Comparison of ENCODE assay signal across 15 cellular contexts in the genomic region with DNA sequence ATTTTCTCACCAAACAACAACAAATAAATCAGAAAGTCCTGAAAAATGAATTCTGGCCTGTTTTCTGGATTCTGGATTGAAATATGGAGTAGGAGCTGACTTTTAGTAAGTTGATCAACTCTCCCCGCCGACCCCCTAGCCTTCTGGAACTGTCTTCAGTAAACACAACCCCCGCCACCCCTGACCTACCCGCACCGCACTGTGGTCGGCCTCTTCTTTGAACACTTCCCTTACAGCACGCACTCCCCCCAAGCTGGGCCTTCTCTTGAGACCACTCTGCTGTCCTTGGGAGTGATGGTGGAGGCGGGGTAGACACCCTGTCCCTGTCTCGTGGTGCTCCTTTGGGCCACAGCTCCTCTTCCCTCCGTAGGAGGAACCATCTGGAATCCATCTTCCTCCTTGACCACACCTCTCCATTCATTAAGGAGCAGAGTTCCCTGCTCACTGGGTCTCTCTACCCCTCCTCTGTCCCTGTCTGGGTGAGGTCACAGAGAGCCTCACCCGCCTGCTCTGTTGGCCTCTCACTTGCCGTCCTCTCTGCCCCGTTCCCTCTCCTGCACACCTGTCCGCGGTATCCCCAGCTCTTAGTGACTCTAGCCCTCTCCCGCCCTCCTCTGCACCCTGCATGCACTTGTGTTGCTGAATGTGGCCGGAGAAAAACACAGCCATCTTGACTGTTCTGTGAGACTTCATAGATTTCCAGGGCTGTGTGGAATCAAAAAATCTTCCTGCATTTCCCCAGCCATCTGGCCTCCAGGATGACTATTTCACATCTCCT. TPM values are rescaled to one million over a fixed set of nuclear protein-coding genes. Genes with fewer than 3 reads are reported as not detected.
DNase-seq lines count a peak whose midpoint lies in the region; ATAC-seq, FAIRE-seq and TF ChIP-seq lines count a peak whose summit lies in the region.
"Had no signal": no experiment of that assay in that cellular context is flagged by ENCODE, and none has a peak within 500 bp of the region (broad histone marks: within the 10 kb centered on the region; RNA-seq: fewer than 3 reads in every experiment).

No MANE protein-coding gene starts in this region.

- H3K27ac ChIP-seq in coronary artery (peak overlapping the region; percentile 48 to 60), thoracic aorta (peak overlapping the region; percentile 54 to 93), colonic mucosa (no peak overlapping the region)
- H3K27ac ChIP-seq: stomach had no signal

- H3K36me3 ChIP-seq in thoracic aorta: no peaks in the 10 kb centered on the region
- H3K36me3 ChIP-seq in colonic mucosa: no peaks in the 10 kb centered on the region
- H3K36me3 ChIP-seq: ovary, stomach had no signal

- peaks cover 90% of the 10 kb centered on the region for H3K4me1 Mint-ChIP-seq in nephron progenitor cell

- H3K27me3 Mint-ChIP-seq in nephron progenitor cell (ENCODE audit: low read depth, poor library complexity): peaks cover 6% of the 10 kb centered on the region
- H3K27me3 Mint-ChIP-seq: activated naive CD8-positive, alpha-beta T cell had no signal

- H3K36me3 Mint-ChIP-seq in nephron progenitor cell (ENCODE audit: low read depth): no peaks in the 10 kb centered on the region

- H3K9me3 Mint-ChIP-seq in nephron progenitor cell: peaks cover 8% of the 10 kb centered on the region

- H3K4me1 ChIP-seq in thoracic aorta (ENCODE audit: control insufficient read depth in 1 of 2, low read depth in 2 of 2): peaks cover 28 to 63% of the 10 kb centered on the region in 2 donors
- peaks cover 25% of the 10 kb centered on the region for H3K4me1 ChIP-seq in colonic mucosa

- FAIRE-seq in HTR-8/SVneo (lab: Jason Lieb, UNC): no peak

- H3K9ac ChIP-seq in colonic mucosa (ENCODE audit: low read depth in 2 of 2, low read length in 2 of 2): no peak overlapping the region

- peak; percentile 39 for DNase-seq in NCI-H69 (lab: John Stamatoyannopoulos, UW)
- DNase-seq in coronary artery (ENCODE audit: low spot score): no peak
- DNase-seq in nephron progenitor cell: no peak
- DNase-seq in thoracic aorta (ENCODE audit: low spot score): no peak
- no peak for DNase-seq in HTR-8/SVneo (ENCODE audit: insufficient read length, low spot score)
- DNase-seq in nucleus accumbens (lab: John Stamatoyannopoulos, UW): no peak
- DNase-seq in colonic mucosa: no peak
- DNase-seq: activated CD4-positive, alpha-beta T cell treated with anti-CD3 and anti-CD28 coated beads for 4 hours; cerebellar nuclear complex; midbrain; NCI-H146; stomach; T1000 had no signal

- H3K9me3 ChIP-seq in thoracic aorta (no peaks in the 10 kb centered on the region), colonic mucosa (no peaks in the 10 kb centered on the region)
- H3K9me3 ChIP-seq: ovary, stomach had no signal

- H3K4me3 ChIP-seq in coronary artery: no peak overlapping the region
- no peak overlapping the region for H3K4me3 ChIP-seq in thoracic aorta
- no peak overlapping the region for H3K4me3 ChIP-seq in colonic mucosa
- H3K4me3 ChIP-seq: ovary, stomach had no signal

- TF ChIP-seq CTCF in coronary artery (IDR thresholded peaks at IDR 0.05) (no peak), nephron progenitor cell (IDR thresholded peaks at IDR 0.05) (no peak), thoracic aorta (IDR thresholded peaks at IDR 0.05) (no peak), colonic mucosa (IDR thresholded peaks at IDR 0.05) (no peak)

- no peaks in the 10 kb centered on the region for H3K27me3 ChIP-seq in thoracic aorta (replicated peaks; ENCODE audit: insufficient read depth)
- H3K27me3 ChIP-seq in colonic mucosa: no peaks in the 10 kb centered on the region
- H3K27me3 ChIP-seq: ovary, stomach had no signal

- intact Hi-C loops in colonic mucosa (cut with DNase I): no loop called here

- ATAC-seq in thoracic aorta (ENCODE audit: insufficient number of reproducible peaks, low FRiP score, low read depth): no peak

- H3K4me3 Mint-ChIP-seq in nephron progenitor cell: no peak overlapping the region
- H3K4me3 Mint-ChIP-seq: activated naive CD8-positive, alpha-beta T cell had no signal

- peak overlapping the region; percentile 77 for H3K27ac Mint-ChIP-seq in nephron progenitor cell
- H3K27ac Mint-ChIP-seq: activated naive CD8-positive, alpha-beta T cell had no signal

RNA-seq across cellular contexts. Expression of gene SYNJ2, which starts 19.1 kb away (rescaled TPM):
- total RNA-seq in thoracic aorta (10 to 100 TPM; 30.6 to 48.5 TPM), colonic mucosa (10 to 100 TPM; 46.0 to 53.5 TPM)
